Comparison of ENCODE assay signal across 13 cellular contexts in genomic region chr7:1061180-1061579, GRCh38.
"Had no signal": no experiment of that assay in that cellular context is flagged by ENCODE, and none has a peak within 500 bp of the region (broad histone marks: within the 10 kb centered on the region; RNA-seq: fewer than 3 reads in every experiment).

No MANE protein-coding gene starts in this region.

- H3K9me3 ChIP-seq: esophagus muscularis mucosa had no signal

- H3K9me3 Mint-ChIP-seq: activated CD4-positive, alpha-beta memory T cell treated with anti-CD3 and anti-CD28 coated beads for 36 hours; activated naive CD8-positive, alpha-beta T cell treated with anti-CD3 and anti-CD28 coated beads for 36 hours; activated T-cell treated with anti-CD3 and anti-CD28 coated beads, Interleukin-2, amount 50 U/mL, for 4 hours; nephron progenitor cell had no signal

- H3K27ac Mint-ChIP-seq: activated CD4-positive, alpha-beta memory T cell treated with anti-CD3 and anti-CD28 coated beads for 36 hours; activated naive CD8-positive, alpha-beta T cell treated with anti-CD3 and anti-CD28 coated beads for 36 hours; nephron progenitor cell had no signal

- ATAC-seq: activated T-cell treated with anti-CD3 and anti-CD28 coated beads, Interleukin-2, amount 50 U/mL, for 4 hours; T-helper 17 cell had no signal

- H3K27ac ChIP-seq: parathyroid adenoma had no signal

- H3K27me3 Mint-ChIP-seq: activated CD4-positive, alpha-beta memory T cell treated with anti-CD3 and anti-CD28 coated beads for 36 hours; activated naive CD8-positive, alpha-beta T cell treated with anti-CD3 and anti-CD28 coated beads for 36 hours had no signal

- H3K27me3 ChIP-seq: esophagus muscularis mucosa had no signal

- H3K4me3 Mint-ChIP-seq: activated CD4-positive, alpha-beta memory T cell treated with anti-CD3 and anti-CD28 coated beads for 36 hours; activated naive CD8-positive, alpha-beta T cell treated with anti-CD3 and anti-CD28 coated beads for 36 hours; activated T-cell treated with anti-CD3 and anti-CD28 coated beads, Interleukin-2, amount 50 U/mL, for 4 hours had no signal

- DNase-seq: activated CD4-positive, alpha-beta memory T cell treated with anti-CD3 and anti-CD28 coated beads for 36 hours; activated CD4-positive, CD25-positive, alpha-beta regulatory T cell treated with anti-CD3 and anti-CD28 coated beads, Interleukin-2, amount 50 U/mL, for 72 hours; activated gamma-delta T cell; activated naive CD8-positive, alpha-beta T cell treated with anti-CD3 and anti-CD28 coated beads for 36 hours; activated T-cell treated with anti-CD3 and anti-CD28 coated beads, Interleukin-2, amount 50 U/mL, for 4 hours; cerebellar nuclear complex; foreskin fibroblast; nephron progenitor cell; retina; substantia nigra; T-helper 17 cell had no signal
